Comparison of ENCODE assay signal across 16 cellular contexts in genomic region chr1:210236386-210236839, GRCh38. TPM values are rescaled to one million over a fixed set of nuclear protein-coding genes. Genes with fewer than 3 reads are reported as not detected.
DNase-seq lines count a peak whose midpoint lies in the region; ATAC-seq and TF ChIP-seq lines count a peak whose summit lies in the region.
"Had no signal": no experiment of that assay in that cellular context is flagged by ENCODE, and none has a peak within 500 bp of the region (broad histone marks: within the 10 kb centered on the region; RNA-seq: fewer than 3 reads in every experiment).

No MANE protein-coding gene starts in this region.

- H3K27ac ChIP-seq in endodermal cell (ENCODE audit: low read depth, low read length) (peak overlapping the region; percentile 64), mesendoderm (ENCODE audit: low read depth, low read length) (no peak overlapping the region), Karpas-422 (ENCODE audit: low read length) (no peak overlapping the region)
- H3K27ac ChIP-seq: cardiac muscle cell had no signal

- no peak overlapping the region for H3K23ac ChIP-seq in mesendoderm (ENCODE audit: low read length)

- peaks cover 44% of the 10 kb centered on the region for H3K27me3 ChIP-seq in endodermal cell (ENCODE audit: control insufficient read depth, insufficient read depth, low read length, poor library complexity, severe bottlenecking)
- no peaks in the 10 kb centered on the region for H3K27me3 ChIP-seq in mesendoderm (ENCODE audit: insufficient read depth, low read length, poor library complexity)
- no peaks in the 10 kb centered on the region for H3K27me3 ChIP-seq in Karpas-422 (ENCODE audit: low read length)

- H3K4me1 ChIP-seq in endodermal cell (ENCODE audit: control insufficient read depth, insufficient read depth, low read length) (no peaks in the 10 kb centered on the region), mesendoderm (ENCODE audit: control insufficient read depth, low read depth, low read length) (peaks cover 3% of the 10 kb centered on the region), Karpas-422 (ENCODE audit: low read length) (no peaks in the 10 kb centered on the region)

- no peak overlapping the region for H2BK120ac ChIP-seq in mesendoderm (ENCODE audit: low read depth, low read length)

- H3K56ac ChIP-seq in mesendoderm (ENCODE audit: low read length), result peak overlapping the region; percentile 2

- 80 to 88% methylated on average over 2 to 4 of the region's 4 CpGs for WGBS in endodermal cell (ENCODE audit: insufficient coverage in 1 of 2, insufficient read length in 1 of 2), 2 experiments
- WGBS in mesendoderm (ENCODE audit: extremely low coverage, insufficient coverage, low lambda C conversion rate), result no CpG with 5 or more reads among the region's 4 CpGs

- no peaks in the 10 kb centered on the region for H4K20me1 ChIP-seq in Karpas-422 (ENCODE audit: insufficient read depth, low read depth, low read length)

- no peaks in the 10 kb centered on the region for H3K79me1 ChIP-seq in mesendoderm (ENCODE audit: low read length)

- H3K9me3 ChIP-seq in endodermal cell (ENCODE audit: control insufficient read depth, low read length) (no peaks in the 10 kb centered on the region), Karpas-422 (ENCODE audit: low read length) (no peaks in the 10 kb centered on the region)

- H4K5ac ChIP-seq in mesendoderm (ENCODE audit: low read length), result no peak overlapping the region

- no peak overlapping the region for H3K4me3 ChIP-seq in endodermal cell (ENCODE audit: low read length)
- no peak overlapping the region for H3K4me3 ChIP-seq in mesendoderm (ENCODE audit: low read length)
- no peak overlapping the region for H3K4me3 ChIP-seq in Karpas-422 (ENCODE audit: low read length)
- H3K4me3 ChIP-seq: cardiac muscle cell had no signal

- no peak overlapping the region for H2AFZ ChIP-seq in Karpas-422 (ENCODE audit: low read length)

- no peak overlapping the region for H2BK5ac ChIP-seq in mesendoderm (ENCODE audit: low read length)

- no peak overlapping the region for H3K4me3 Mint-ChIP-seq in endodermal cell
- H3K4me3 Mint-ChIP-seq in stimulated activated naive B cell treated with anti-CD40 and anti-IgM and Interleukin-4, amounts not matched to agents 10 μg/mL and 1 μg/mL and 100 μg/mL, for 72 hours, result no peak overlapping the region
- H3K4me3 Mint-ChIP-seq in activated naive CD4-positive, alpha-beta T cell treated with anti-CD3 and anti-CD28 coated beads, Interleukin-2, amount 10 ng/mL, durations not matched to agents 7 days and 5 days, result no peak overlapping the region
- H3K4me3 Mint-ChIP-seq: activated T-cell treated with anti-CD3 and anti-CD28 coated beads, Interleukin-2, amount 50 U/mL, for 4 hours; HFFc6; IgD-negative memory B cell; natural killer cell had no signal

- peaks cover 48% of the 10 kb centered on the region for H3K27me3 Mint-ChIP-seq in endodermal cell (ENCODE audit: insufficient read depth)
- peaks cover 51 to 62% of the 10 kb centered on the region in 2 donors for H3K27me3 Mint-ChIP-seq in stimulated activated naive B cell treated with anti-CD40 and anti-IgM and Interleukin-4, amounts not matched to agents 10 μg/mL and 1 μg/mL and 100 μg/mL, for 72 hours
- H3K27me3 Mint-ChIP-seq in activated naive CD4-positive, alpha-beta T cell treated with anti-CD3 and anti-CD28 coated beads, Interleukin-2, amount 10 ng/mL, durations not matched to agents 7 days and 5 days, result peaks cover 78% of the 10 kb centered on the region

- H3K36me3 ChIP-seq in endodermal cell (ENCODE audit: control insufficient read depth, insufficient read depth, low read length) (no peaks in the 10 kb centered on the region), mesendoderm (ENCODE audit: control insufficient read depth, insufficient read depth, low read length) (no peaks in the 10 kb centered on the region), Karpas-422 (ENCODE audit: insufficient read depth, low read length) (no peaks in the 10 kb centered on the region)
- H3K36me3 ChIP-seq: cardiac muscle cell had no signal

- no peak overlapping the region for H2BK15ac ChIP-seq in mesendoderm (replicated peaks; ENCODE audit: low read depth)

- H3K9ac ChIP-seq in endodermal cell (ENCODE audit: extremely low read depth, low read length, poor library complexity, severe bottlenecking), result no peak overlapping the region
- H3K9ac ChIP-seq in mesendoderm (ENCODE audit: low read length), result no peak overlapping the region
- no peak overlapping the region for H3K9ac ChIP-seq in Karpas-422 (ENCODE audit: low read length)

- no peak overlapping the region for H4K8ac ChIP-seq in mesendoderm (ENCODE audit: low read depth, low read length)

- H3K18ac ChIP-seq in mesendoderm (ENCODE audit: low read length), result no peak overlapping the region

- no peak for ATAC-seq in stimulated activated naive B cell treated with anti-CD40 and anti-IgM and Interleukin-4, amounts not matched to agents 10 μg/mL and 1 μg/mL and 100 μg/mL, for 72 hours (replicated peaks)
- ATAC-seq: activated CD4-positive, CD25-positive, alpha-beta regulatory T cell treated with anti-CD3 and anti-CD28 coated beads, Interleukin-2, amount 50 U/mL, for 24 hours; activated T-cell treated with anti-CD3 and anti-CD28 coated beads, Interleukin-2, amount 50 U/mL, for 4 hours; natural killer cell had no signal

- peaks cover 4% of the 10 kb centered on the region for H3K4me1 Mint-ChIP-seq in endodermal cell
- peaks cover 8 to 19% of the 10 kb centered on the region in 2 donors for H3K4me1 Mint-ChIP-seq in stimulated activated naive B cell treated with anti-CD40 and anti-IgM and Interleukin-4, amounts not matched to agents 10 μg/mL and 1 μg/mL and 100 μg/mL, for 72 hours
- H3K4me1 Mint-ChIP-seq in activated naive CD4-positive, alpha-beta T cell treated with anti-CD3 and anti-CD28 coated beads, Interleukin-2, amount 10 ng/mL, durations not matched to agents 7 days and 5 days, result peaks cover 12% of the 10 kb centered on the region

- CTCF ChIA-PET in activated naive CD4-positive, alpha-beta T cell treated with anti-CD3 and anti-CD28 coated beads, Interleukin-2, amount 10 ng/mL, durations not matched to agents 7 days and 5 days (lab: Charles Lee), result interaction anchor here (1.4 kb wide), 1 partner anchor 14 kb away, joined by 3 read pairs; no protein-coding TSS in a partner anchor

- H3K4me2 ChIP-seq in mesendoderm (ENCODE audit: low read length) (no peak overlapping the region), Karpas-422 (ENCODE audit: low read depth, low read length, poor library complexity, severe bottlenecking) (no peak overlapping the region)

- no peaks in the 10 kb centered on the region for H3K9me3 Mint-ChIP-seq in endodermal cell
- no peaks in the 10 kb centered on the region for H3K9me3 Mint-ChIP-seq in stimulated activated naive B cell treated with anti-CD40 and anti-IgM and Interleukin-4, amounts not matched to agents 10 μg/mL and 1 μg/mL and 100 μg/mL, for 72 hours
- H3K9me3 Mint-ChIP-seq in activated naive CD4-positive, alpha-beta T cell treated with anti-CD3 and anti-CD28 coated beads, Interleukin-2, amount 10 ng/mL, durations not matched to agents 7 days and 5 days, result no peaks in the 10 kb centered on the region
- H3K9me3 Mint-ChIP-seq: activated T-cell treated with anti-CD3 and anti-CD28 coated beads, Interleukin-2, amount 50 U/mL, for 4 hours; HFFc6; natural killer cell had no signal

- TF ChIP-seq CTCF in endodermal cell (conservative IDR thresholded peaks at IDR 0.05), result no peak

- H3K79me2 ChIP-seq in mesendoderm (ENCODE audit: control insufficient read depth, insufficient read depth, low read length) (no peaks in the 10 kb centered on the region), Karpas-422 (ENCODE audit: low read length) (no peaks in the 10 kb centered on the region)

- no peaks in the 10 kb centered on the region for H3K9me2 ChIP-seq in Karpas-422 (replicated peaks; ENCODE audit: insufficient read depth, low read length)

- peak; percentile 80 for DNase-seq in NCI-H2227 treated with DMSO at 0.1 percent for 48 hours (lab: John Stamatoyannopoulos, UW)
- DNase-seq in endodermal cell, result no peak
- DNase-seq in mesendoderm, result no peak
- peak; percentile 60 for DNase-seq in superior temporal gyrus (ENCODE audit: extremely low spot score)
- no peak for DNase-seq in NCI-H774 (lab: John Stamatoyannopoulos, UW)
- DNase-seq in Karpas-422, result no peak
- DNase-seq in stimulated activated naive B cell treated with anti-CD40 and anti-IgM and Interleukin-4, amounts not matched to agents 10 μg/mL and 1 μg/mL and 100 μg/mL, for 72 hours, result no peak
- no peak for DNase-seq in activated naive CD4-positive, alpha-beta T cell treated with anti-CD3 and anti-CD28 coated beads, Interleukin-2, amount 10 ng/mL, durations not matched to agents 7 days and 5 days
- DNase-seq: activated T-cell treated with anti-CD3 and anti-CD28 coated beads, Interleukin-2, amount 50 U/mL, for 4 hours; HFFc6; natural killer cell; NCI-H2029; stimulated activated CD8-positive, alpha-beta memory T cell treated with anti-CD3 and anti-CD28 coated beads, Interleukin-4, amount 100 ng/mL, for 48 hours had no signal

- no peak overlapping the region for H2AK5ac ChIP-seq in mesendoderm (ENCODE audit: low read length)

- no peak overlapping the region for H3K4ac ChIP-seq in mesendoderm (ENCODE audit: low read depth, low read length)

- H3K27ac Mint-ChIP-seq in endodermal cell, result no peak overlapping the region
- no peak overlapping the region for H3K27ac Mint-ChIP-seq in stimulated activated naive B cell treated with anti-CD40 and anti-IgM and Interleukin-4, amounts not matched to agents 10 μg/mL and 1 μg/mL and 100 μg/mL, for 72 hours
- no peak overlapping the region for H3K27ac Mint-ChIP-seq in activated naive CD4-positive, alpha-beta T cell treated with anti-CD3 and anti-CD28 coated beads, Interleukin-2, amount 10 ng/mL, durations not matched to agents 7 days and 5 days
- H3K27ac Mint-ChIP-seq: HFFc6, IgD-negative memory B cell, natural killer cell had no signal

- no peaks in the 10 kb centered on the region for H3K36me3 Mint-ChIP-seq in endodermal cell (ENCODE audit: low read depth)
- H3K36me3 Mint-ChIP-seq in stimulated activated naive B cell treated with anti-CD40 and anti-IgM and Interleukin-4, amounts not matched to agents 10 μg/mL and 1 μg/mL and 100 μg/mL, for 72 hours, result no peaks in the 10 kb centered on the region
- no peaks in the 10 kb centered on the region for H3K36me3 Mint-ChIP-seq in activated naive CD4-positive, alpha-beta T cell treated with anti-CD3 and anti-CD28 coated beads, Interleukin-2, amount 10 ng/mL, durations not matched to agents 7 days and 5 days
- H3K36me3 Mint-ChIP-seq: IgD-negative memory B cell, natural killer cell had no signal

RNA-seq across cellular contexts. Expression of gene SERTAD4, which starts 3.8 kb away (rescaled TPM):
- 1 to 10 TPM in 1 of 2 donors, under 1 TPM in 1; 0.58 to 1.1 TPM for total RNA-seq in endodermal cell
- polyA plus RNA-seq in endodermal cell (2013, experiment 1 of 2), result 9.3 TPM
- 10.6 TPM for polyA plus RNA-seq in endodermal cell (2013, experiment 2 of 2)
- polyA plus RNA-seq in mesendoderm (2013, experiment 1 of 2), result 24.6 TPM
- polyA plus RNA-seq in mesendoderm (2013, experiment 2 of 2), result 23.7 TPM
- not detected in 2 replicates for total RNA-seq in Karpas-422 (2014; rRNA removed; shearing (Covaris generic); ENCODE audit: low replicate concordance)
- total RNA-seq: activated T-cell treated with anti-CD3 and anti-CD28 coated beads, Interleukin-2, amount 50 U/mL, for 4 hours; natural killer cell had no signal
- polyA plus RNA-seq: IgD-negative memory B cell had no signal

Comparison
In these comparisons a context has a peak if more than half of its experiments do, and no peak if none do; other contexts are left out.
1. DNase-seq: peak in NCI-H2227 treated with DMSO at 0.1 percent for 48 hours (single experiment) and superior temporal gyrus (single experiment); none in endodermal cell (single experiment), mesendoderm (single experiment), NCI-H774 (single experiment), Karpas-422 (single experiment), stimulated activated naive B cell treated with anti-CD40 and anti-IgM and Interleukin-4, amounts not matched to agents 10 μg/mL and 1 μg/mL and 100 μg/mL, for 72 hours (single experiment) and activated naive CD4-positive, alpha-beta T cell treated with anti-CD3 and anti-CD28 coated beads, Interleukin-2, amount 10 ng/mL, durations not matched to agents 7 days and 5 days (single experiment).